ENCODE assay signal across 19 cellular contexts in genomic region chr7:145431834-145432233, GRCh38.
A peak's percentile ranks its signal among the peaks of the same experiment; 100 is the strongest.
DNase-seq lines count a peak whose midpoint lies in the region; ATAC-seq, FAIRE-seq and TF ChIP-seq lines count a peak whose summit lies in the region.
"Had no signal": no experiment of that assay in that cellular context is flagged by ENCODE, and none has a peak within 500 bp of the region (broad histone marks: within the 10 kb centered on the region; RNA-seq: fewer than 3 reads in every experiment).

No MANE protein-coding gene starts in this region.

- POLR2A ChIA-PET in activated CD8-positive, alpha-beta T cell treated with anti-CD3 and anti-CD28 coated beads for 36 hours (lab: Charles Lee) = no interaction called here

- ATAC-seq in GM18511 (IDR thresholded peaks at IDR 0.05; ENCODE audit: unreplicated experiment) (peak; percentile 81), GM19397 (IDR thresholded peaks at IDR 0.05; ENCODE audit: unreplicated experiment) (peak; percentile 50), HG02623 (IDR thresholded peaks at IDR 0.05; ENCODE audit: unreplicated experiment) (peak; percentile 72), HG03432 (IDR thresholded peaks at IDR 0.05; ENCODE audit: unreplicated experiment) (peak; percentile 88), GM19395 (IDR thresholded peaks at IDR 0.05; ENCODE audit: unreplicated experiment) (no peak), HG03025 (IDR thresholded peaks at IDR 0.05; ENCODE audit: low FRiP score, unreplicated experiment) (no peak)
- no peak for ATAC-seq in activated CD8-positive, alpha-beta T cell treated with anti-CD3 and anti-CD28 coated beads for 36 hours
- ATAC-seq: CD8-positive, alpha-beta T cell had no signal

- no peak for DNase-seq in activated CD8-positive, alpha-beta T cell treated with anti-CD3 and anti-CD28 coated beads for 36 hours
- no peak for DNase-seq in HTR-8/SVneo (ENCODE audit: insufficient read length, low spot score)
- DNase-seq: CD8-positive, alpha-beta T cell; DMS79 treated with DMSO at 0.1 percent for 48 hours; GM23248; HCEC 1CT; NCI-H1048; NCI-H1436 treated with DMSO at 0.1 percent for 48 hours; NCI-H2029 treated with DMSO at 0.1 percent for 48 hours; NCI-H510A; NCI-H774; SW 1271 had no signal

- no peak for FAIRE-seq in HTR-8/SVneo (lab: Jason Lieb, UNC)
- FAIRE-seq: A204.1 had no signal

- H3K9me3 Mint-ChIP-seq in activated CD8-positive, alpha-beta T cell treated with anti-CD3 and anti-CD28 coated beads for 36 hours = peaks cover 4% of the 10 kb centered on the region

- CTCF ChIA-PET in activated CD8-positive, alpha-beta T cell treated with anti-CD3 and anti-CD28 coated beads for 36 hours (lab: Charles Lee) = no interaction called here

- H3K4me1 Mint-ChIP-seq in activated CD8-positive, alpha-beta T cell treated with anti-CD3 and anti-CD28 coated beads for 36 hours (ENCODE audit: low read depth) = no peaks in the 10 kb centered on the region

- intact Hi-C loops in activated CD8-positive, alpha-beta T cell treated with anti-CD3 and anti-CD28 coated beads for 36 hours (cut with micrococcal nuclease) = no loop called here

- no peak overlapping the region for H3K27ac Mint-ChIP-seq in activated CD8-positive, alpha-beta T cell treated with anti-CD3 and anti-CD28 coated beads for 36 hours
- H3K27ac Mint-ChIP-seq: CD8-positive, alpha-beta T cell had no signal

- no peaks in the 10 kb centered on the region for H3K27me3 Mint-ChIP-seq in activated CD8-positive, alpha-beta T cell treated with anti-CD3 and anti-CD28 coated beads for 36 hours

- H3K36me3 Mint-ChIP-seq in activated CD8-positive, alpha-beta T cell treated with anti-CD3 and anti-CD28 coated beads for 36 hours (ENCODE audit: low read depth) = no peaks in the 10 kb centered on the region
- H3K36me3 Mint-ChIP-seq: CD8-positive, alpha-beta T cell had no signal

- no peak overlapping the region for H3K4me3 Mint-ChIP-seq in activated CD8-positive, alpha-beta T cell treated with anti-CD3 and anti-CD28 coated beads for 36 hours
- H3K4me3 Mint-ChIP-seq: CD8-positive, alpha-beta T cell had no signal

- no peak for TF ChIP-seq CTCF in activated CD8-positive, alpha-beta T cell treated with anti-CD3 and anti-CD28 coated beads for 36 hours (IDR thresholded peaks at IDR 0.05)

Comparison
In these comparisons a context has a peak if more than half of its experiments do, and no peak if none do; other contexts are left out.
1. ATAC-seq: peak in GM18511 (single experiment), GM19397 (single experiment), HG02623 (single experiment) and HG03432 (single experiment); none in GM19395 (single experiment), HG03025 (single experiment) and activated CD8-positive, alpha-beta T cell treated with anti-CD3 and anti-CD28 coated beads for 36 hours (single experiment).